Comparison of ENCODE assay signal across 1 cellular context in the genomic region with DNA sequence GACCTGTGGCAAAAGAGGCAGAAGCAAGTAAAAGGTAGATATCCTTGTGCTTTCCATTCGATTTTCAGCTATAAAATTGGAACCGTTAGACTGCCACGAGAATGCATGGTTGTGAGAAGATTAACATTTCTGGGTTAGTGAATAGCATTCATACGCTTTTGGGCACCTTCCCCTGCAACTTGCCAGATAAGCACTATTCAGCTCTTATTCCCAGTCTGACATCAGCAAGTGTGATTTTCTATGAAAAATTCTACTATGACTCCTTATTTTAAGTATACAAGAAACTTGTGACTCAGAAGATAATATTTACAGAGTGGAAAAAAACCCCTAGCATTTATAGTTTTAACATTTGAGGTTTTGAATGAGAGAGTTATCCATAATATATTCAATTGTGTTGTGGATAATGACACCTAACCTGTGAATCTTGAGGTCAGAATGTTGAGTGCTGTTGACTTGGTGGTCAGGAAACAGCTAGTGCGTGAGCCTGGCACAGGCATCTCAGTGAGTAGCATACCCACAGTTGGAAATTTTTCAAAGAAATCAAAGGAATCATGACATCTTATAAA.
TF ChIP-seq lines count a peak whose summit lies in the region.

No MANE protein-coding gene starts in this region.

TF ChIP-seq in H1, 55 proteins besides CTCF, POLR2A, EP300 and RAD21:
- no peak for TF ChIP-seq SUZ12 (IDR thresholded peaks at IDR 0.05; ENCODE audit: low read length)
- TF ChIP-seq RXRA (IDR thresholded peaks at IDR 0.05; ENCODE audit: insufficient read depth, low read depth, low read length): no peak
- TF ChIP-seq KDM4A (IDR thresholded peaks at IDR 0.05; ENCODE audit: low read depth, low read length, severe bottlenecking): no peak
- no peak for TF ChIP-seq SP1 (IDR thresholded peaks at IDR 0.05; ENCODE audit: low read depth, low read length)
- TF ChIP-seq ZNF274 (IDR thresholded peaks at IDR 0.05; ENCODE audit: borderline replicate concordance, extremely low read depth, low read length): no peak
- no peak for TF ChIP-seq HDAC6 (IDR thresholded peaks at IDR 0.05; ENCODE audit: low read depth, low read length)
- TF ChIP-seq GTF2F1 (IDR thresholded peaks at IDR 0.05; ENCODE audit: borderline replicate concordance, low read depth, low read length): no peak
- TF ChIP-seq MAFK (IDR thresholded peaks at IDR 0.05; ENCODE audit: low read depth, low read length): no peak
- no peak for TF ChIP-seq ASH2L (IDR thresholded peaks at IDR 0.05; ENCODE audit: low read length)
- TF ChIP-seq JUN (IDR thresholded peaks at IDR 0.05; ENCODE audit: low read depth, low read length): no peak
- no peak for TF ChIP-seq SIRT6 (IDR thresholded peaks at IDR 0.05; ENCODE audit: low read length)
- no peak for TF ChIP-seq CHD2 (IDR thresholded peaks at IDR 0.05; ENCODE audit: low read length)
- TF ChIP-seq NANOG (IDR thresholded peaks at IDR 0.05; ENCODE audit: insufficient read depth, low read depth, low read length, poor library complexity, severe bottlenecking): no peak
- TF ChIP-seq PHF8 (conservative IDR thresholded peaks at IDR 0.05; ENCODE audit: low read depth, low read length): no peak
- no peak for TF ChIP-seq YY1 (IDR thresholded peaks at IDR 0.05; ENCODE audit: low read depth, low read length)
- no peak for TF ChIP-seq FOSL1 (IDR thresholded peaks at IDR 0.05; ENCODE audit: insufficient read depth, low read depth, low read length)
TF ChIP-seq in H1: peak in this region for 0.
